Comparison of ENCODE assay signal across 8 cellular contexts in the genomic region with DNA sequence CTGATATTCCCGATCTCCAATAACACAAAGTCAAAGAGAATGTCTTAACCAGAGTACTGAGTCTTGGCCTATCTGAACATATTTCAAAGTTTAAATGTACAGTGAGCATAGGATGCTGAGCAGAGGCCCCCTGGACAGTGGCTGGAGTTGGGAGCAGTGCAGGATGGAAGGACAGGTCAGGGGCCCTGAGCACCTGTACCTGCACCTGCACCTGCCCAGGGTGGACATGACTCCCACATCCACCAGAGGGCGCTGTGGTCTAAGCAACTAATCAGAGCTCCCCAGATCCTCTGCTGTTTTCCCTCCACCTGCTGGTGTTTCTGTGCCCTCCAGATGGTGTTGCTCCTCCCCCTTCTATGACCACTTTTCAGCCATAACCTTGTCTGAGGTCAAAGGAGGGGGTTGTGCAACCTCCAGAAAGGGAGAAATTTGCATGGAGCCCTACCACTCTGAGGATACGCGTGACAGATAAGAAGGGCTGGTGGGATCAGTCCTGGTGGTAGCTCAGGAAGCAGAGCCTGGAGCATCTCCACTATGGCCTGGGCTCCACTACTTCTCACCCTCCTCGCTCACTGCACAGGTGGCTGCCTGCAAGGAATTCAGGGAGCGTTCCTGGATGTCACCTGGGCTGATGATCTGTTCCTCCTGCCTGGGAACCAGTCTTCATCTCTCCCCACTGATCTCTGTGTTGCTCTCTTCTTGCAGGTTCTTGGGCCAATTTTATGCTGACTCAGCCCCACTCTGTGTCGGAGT. TPM values are rescaled to one million over a fixed set of nuclear protein-coding genes. Genes with fewer than 3 reads are reported as not detected.
DNase-seq lines count a peak whose midpoint lies in the region; ATAC-seq and TF ChIP-seq lines count a peak whose summit lies in the region.

No MANE protein-coding gene starts in this region.

- H3K36me3 Mint-ChIP-seq in GM23338 (ENCODE audit: low read depth): peaks cover 2% of the 10 kb centered on the region; the same call in 2 of the 3 replicates
- H3K36me3 Mint-ChIP-seq in activated naive CD4-positive, alpha-beta T cell treated with anti-CD3 and anti-CD28 coated beads, Interleukin-2, amount 50 U/mL, for 24 hours: no peaks in the 10 kb centered on the region

- H3K4me2 ChIP-seq in GM23338 (no peak overlapping the region), MM.1S (ENCODE audit: low read depth, low read length) (peak overlapping the region; percentile 93)

- H3K36me3 ChIP-seq in GM23338 (ENCODE audit: insufficient read depth) (no peaks in the 10 kb centered on the region), MM.1S (replicated peaks; ENCODE audit: insufficient read depth, low read length) (no peaks in the 10 kb centered on the region), right atrium auricular region (no peaks in the 10 kb centered on the region)

- H3K27me3 ChIP-seq in GM23338 (ENCODE audit: insufficient read depth) (peaks cover 99% of the 10 kb centered on the region), MM.1S (replicated peaks; ENCODE audit: insufficient read depth, low read length) (no peaks in the 10 kb centered on the region), right atrium auricular region (no peaks in the 10 kb centered on the region)

- peaks cover 3% of the 10 kb centered on the region; the same call in 1 of the 2 replicates for H4K20me1 ChIP-seq in GM23338 (replicated peaks; ENCODE audit: insufficient read depth)
- H4K20me1 ChIP-seq in MM.1S (ENCODE audit: insufficient read depth, low read length): no peaks in the 10 kb centered on the region

- H3K4me1 Mint-ChIP-seq in GM23338: no peaks in the 10 kb centered on the region; the same call in 2 of the 3 replicates
- H3K4me1 Mint-ChIP-seq in activated naive CD4-positive, alpha-beta T cell treated with anti-CD3 and anti-CD28 coated beads, Interleukin-2, amount 50 U/mL, for 24 hours: no peaks in the 10 kb centered on the region

- H3K27me3 Mint-ChIP-seq in GM23338 (ENCODE audit: insufficient read depth, low read depth, poor library complexity): peaks cover 98% of the 10 kb centered on the region
- peaks cover under 1% of the 10 kb centered on the region for H3K27me3 Mint-ChIP-seq in activated naive CD4-positive, alpha-beta T cell treated with anti-CD3 and anti-CD28 coated beads, Interleukin-2, amount 50 U/mL, for 24 hours

- no peak overlapping the region for H3K27ac Mint-ChIP-seq in GM23338
- H3K27ac Mint-ChIP-seq in activated naive CD4-positive, alpha-beta T cell treated with anti-CD3 and anti-CD28 coated beads, Interleukin-2, amount 50 U/mL, for 24 hours: peak overlapping the region; percentile 6

- H3F3A ChIP-seq in GM23338 (replicated peaks; ENCODE audit: low read depth) (no peaks in the 10 kb centered on the region), MM.1S (ENCODE audit: insufficient read depth, low read length) (peaks cover 17% of the 10 kb centered on the region)

- no peak overlapping the region for H2AFZ ChIP-seq in GM23338
- peak overlapping the region; percentile 62 for H2AFZ ChIP-seq in MM.1S (ENCODE audit: low read length)

- H3K4me1 ChIP-seq in GM23338 (ENCODE audit: insufficient read depth) (no peaks in the 10 kb centered on the region; the same call in 1 of the 2 replicates), MM.1S (ENCODE audit: low read length) (peaks cover 24% of the 10 kb centered on the region), right atrium auricular region (no peaks in the 10 kb centered on the region)

- ATAC-seq in GM23338: peak; percentile 100

- H3K9me3 Mint-ChIP-seq in GM23338: peaks cover 3% of the 10 kb centered on the region; the same call in 2 of the 3 replicates
- no peaks in the 10 kb centered on the region for H3K9me3 Mint-ChIP-seq in activated naive CD4-positive, alpha-beta T cell treated with anti-CD3 and anti-CD28 coated beads, Interleukin-2, amount 50 U/mL, for 24 hours

- H3K79me2 ChIP-seq in GM23338 (replicated peaks; ENCODE audit: insufficient read depth): no peaks in the 10 kb centered on the region
- H3K79me2 ChIP-seq in MM.1S (ENCODE audit: low read length): peaks cover 9% of the 10 kb centered on the region; the same call in 1 of the 2 replicates

- H3K9ac ChIP-seq in MM.1S (ENCODE audit: low read length): peak overlapping the region; percentile 71

- H3K27ac ChIP-seq in GM23338 (ENCODE audit: low read depth) (no peak overlapping the region), MM.1S (ENCODE audit: low read length) (peak overlapping the region; percentile 90), right atrium auricular region (no peak overlapping the region)

- H3K9me3 ChIP-seq in MM.1S (replicated peaks; ENCODE audit: insufficient read depth, low read length) (no peaks in the 10 kb centered on the region), right atrium auricular region (no peaks in the 10 kb centered on the region)

- H3K4me3 Mint-ChIP-seq in GM23338: no peak overlapping the region
- H3K4me3 Mint-ChIP-seq in activated naive CD4-positive, alpha-beta T cell treated with anti-CD3 and anti-CD28 coated beads, Interleukin-2, amount 50 U/mL, for 24 hours: no peak overlapping the region

- DNase-seq in G401 (ENCODE audit: low spot score): peak; percentile 65
- peak; percentile 96 for DNase-seq in GM23338 (ENCODE audit: low spot score)
- peak; percentile 97 for DNase-seq in MM.1S
- DNase-seq in SK-N-DZ (ENCODE audit: low spot score): peak; percentile 71
- DNase-seq in right atrium auricular region (ENCODE audit: low spot score): no peak
- peak; percentile 83 for DNase-seq in stimulated activated CD4-positive, alpha-beta T cell treated with anti-CD3 and anti-CD28 coated beads, Interleukin-12 subunit alpha, Interleukin-12 subunit beta, amount 100 ng/mL, for 4 hours
- no peak for DNase-seq in epidermal melanocyte (ENCODE audit: insufficient read length, low spot score)

- peak; percentile 74 to 90 for TF ChIP-seq CTCF in GM23338 (conservative IDR thresholded peaks at IDR 0.05; ENCODE audit: low read depth in 2 of 2)
- TF ChIP-seq CTCF in MM.1S (IDR thresholded peaks at IDR 0.05; ENCODE audit: low read length): peak; percentile 97
- TF ChIP-seq CTCF in right atrium auricular region (IDR thresholded peaks at IDR 0.05): peak; percentile 19 to 73

- H3K4me3 ChIP-seq in GM23338 (no peak overlapping the region), MM.1S (ENCODE audit: low read length) (peak overlapping the region; percentile 63), right atrium auricular region (no peak overlapping the region)

- in situ Hi-C loops in G401 (cut with HindIII; ENCODE audit: low sequenced_read_pairs): loop anchor here (10.0 kb wide), 1 partner anchor 49 kb away; a partner anchor contains a TSS

- H3K9me2 ChIP-seq in GM23338 (ENCODE audit: insufficient read depth) (no peaks in the 10 kb centered on the region), MM.1S (replicated peaks; ENCODE audit: insufficient read depth, low read length) (no peaks in the 10 kb centered on the region)

TF ChIP-seq in GM23338, 12 proteins besides CTCF, POLR2A, EP300 and RAD21 (continues in another document):
- TF ChIP-seq EZH2 (IDR thresholded peaks at IDR 0.05; ENCODE audit: low read depth, unreplicated experiment) (no peak), JUNB (IDR thresholded peaks at IDR 0.05; ENCODE audit: unreplicated experiment) (no peak), ZNF114 (CRISPR knock-in tag; IDR thresholded peaks at IDR 0.05) (no peak), CREB1 (CRISPR knock-in tag; IDR thresholded peaks at IDR 0.05; ENCODE audit: low read depth) (no peak; the same call in 1 of the 2 replicates)

RNA-seq across cellular contexts. Expression of a gene that starts 49.1 kb away (rescaled TPM):
- total RNA-seq in G401 (2014; rRNA removed; shearing (Covaris generic)): not detected in 2 replicates
- total RNA-seq in GM23338 (2014; rRNA removed; shearing (Covaris generic)): not detected in 2 replicates
- polyA plus RNA-seq in GM23338 (2016; fragmentation: Nextera tagmentation; extraction: Ambion mirVana): not detected in 2 replicates
- not detected in 2 replicates for polyA plus RNA-seq in SK-N-DZ (2014; cell fraction: cytosol; rRNA removed)
- not detected in 2 replicates for polyA plus RNA-seq in SK-N-DZ (2014; cell fraction: nucleus; rRNA removed)
- not detected for total RNA-seq in right atrium auricular region

Comparison
In these comparisons a context has a peak if more than half of its experiments do, and no peak if none do; other contexts are left out.
1. DNase-seq: peak in G401 (single experiment), GM23338 (single experiment), MM.1S (single experiment), SK-N-DZ (single experiment) and stimulated activated CD4-positive, alpha-beta T cell treated with anti-CD3 and anti-CD28 coated beads, Interleukin-12 subunit alpha, Interleukin-12 subunit beta, amount 100 ng/mL, for 4 hours (single experiment); none in right atrium auricular region (single experiment) and epidermal melanocyte (single experiment).
2. CTCF ChIP-seq: peak in every context shown above with its lines; median percentile 97 in MM.1S; 82 in GM23338; 46 in right atrium auricular region.